In the genomic region with DNA sequence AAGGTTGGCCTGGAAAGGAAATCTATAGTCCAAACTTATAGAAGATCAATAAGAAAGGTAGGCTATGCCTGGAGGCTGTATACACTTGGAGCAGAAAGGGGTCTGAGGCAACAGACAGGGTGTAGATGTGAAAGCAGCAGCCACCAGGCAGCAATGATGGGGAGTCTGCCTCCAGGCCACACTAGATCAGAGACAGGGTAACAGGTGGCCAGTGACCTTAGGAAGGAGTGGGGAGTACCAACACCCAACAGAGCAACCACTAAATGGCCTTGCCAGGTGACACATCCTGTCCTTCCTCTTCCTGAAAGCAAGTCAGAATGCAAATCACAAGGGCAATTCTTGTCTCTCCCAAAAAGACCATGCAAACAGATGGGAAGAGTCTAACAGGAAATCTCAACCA, we compare ENCODE assay signal across 36 cellular contexts. TPM values are rescaled to one million over a fixed set of nuclear protein-coding genes. Genes with fewer than 3 reads are reported as not detected.
"Had no signal": no experiment of that assay in that cellular context is flagged by ENCODE, and none has a peak within 500 bp of the region (broad histone marks: within the 10 kb centered on the region; RNA-seq: fewer than 3 reads in every experiment).

No MANE protein-coding gene starts in this region.

- H3K27me3 Mint-ChIP-seq: activated B cell treated with CpG ODN at 0.5 μM for 24 hours; activated naive CD8-positive, alpha-beta T cell; activated naive CD8-positive, alpha-beta T cell treated with anti-CD3 and anti-CD28 coated beads, Interleukin-2, amount 50 U/mL, for 24 hours; central memory CD8-positive, alpha-beta T cell had no signal

- ATAC-seq: activated CD8-positive, alpha-beta memory T cell treated with anti-CD3 and anti-CD28 coated beads, Interleukin-2, amount 10 ng/mL, durations not matched to agents 7 days and 5 days; activated naive CD8-positive, alpha-beta T cell treated with anti-CD3 and anti-CD28 coated beads, Interleukin-2, amount 50 U/mL, for 24 hours had no signal

- H3K9ac ChIP-seq: KMS-11 had no signal

- H3K4me3 Mint-ChIP-seq: activated B cell treated with CpG ODN at 0.5 μM for 24 hours; activated CD4-positive, alpha-beta memory T cell treated with anti-CD3 and anti-CD28 coated beads, Interleukin-2, amount 10 ng/mL, durations not matched to agents 7 days and 5 days; activated CD8-positive, alpha-beta memory T cell treated with anti-CD3 and anti-CD28 coated beads, Interleukin-2, amount 10 ng/mL, durations not matched to agents 7 days and 5 days; activated naive CD4-positive, alpha-beta T cell treated with anti-CD3 and anti-CD28 coated beads, Interleukin-2, amount 10 ng/mL, durations not matched to agents 7 days and 5 days; activated naive CD8-positive, alpha-beta T cell; activated naive CD8-positive, alpha-beta T cell treated with anti-CD3 and anti-CD28 coated beads, Interleukin-2, amount 50 U/mL, for 24 hours; central memory CD8-positive, alpha-beta T cell had no signal

- H2AFZ ChIP-seq: PC-9 had no signal

- H3K27ac ChIP-seq: brain microvascular endothelial cell, KMS-11, PC-9, VCaP had no signal

- H3K27me3 ChIP-seq: brain microvascular endothelial cell had no signal

- DNase-seq: activated B cell treated with CpG ODN at 0.5 μM for 24 hours; activated CD4-positive, alpha-beta memory T cell treated with anti-CD3 and anti-CD28 coated beads, Interleukin-2, amount 10 ng/mL, durations not matched to agents 7 days and 5 days; activated CD4-positive, alpha-beta T cell treated with anti-CD3 and anti-CD28 coated beads for 4 hours; activated CD4-positive, alpha-beta T cell treated with anti-CD3 and anti-CD28 coated beads, Interleukin-2, amount 50 U/mL, for 1 hour; activated CD4-positive, CD25-positive, alpha-beta regulatory T cell treated with anti-CD3 and anti-CD28 coated beads, Interleukin-2, amount 50 U/mL, for 72 hours; activated CD8-positive, alpha-beta memory T cell treated with anti-CD3 and anti-CD28 coated beads for 24 hours; activated CD8-positive, alpha-beta memory T cell treated with anti-CD3 and anti-CD28 coated beads, Interleukin-2, amount 10 ng/mL, durations not matched to agents 7 days and 5 days; activated CD8-positive, alpha-beta memory T cell treated with anti-CD3 and anti-CD28 coated beads, Interleukin-2, amount 50 U/mL, for 48 hours; activated effector memory CD4-positive, alpha-beta T cell treated with Interleukin-2 at 50 U/mL for 16 hours; activated naive CD4-positive, alpha-beta T cell treated with anti-CD3 and anti-CD28 coated beads, Interleukin-2, amount 10 ng/mL, durations not matched to agents 7 days and 5 days; activated naive CD8-positive, alpha-beta T cell treated with anti-CD3 and anti-CD28 coated beads, Interleukin-2, amount 50 U/mL, for 24 hours; activated T-cell treated with anti-CD3 and anti-CD28 coated beads, Interleukin-2, amount 50 U/mL, for 48 hours; aorta; brain microvascular endothelial cell; NCI-H1105; NCI-H1417 treated with DMSO at 0.1 percent for 48 hours; NCI-H187 treated with DMSO at 0.1 percent for 48 hours; NCI-H2081; NCI-H2171 treated with DMSO at 0.1 percent for 48 hours; NCI-H2227 treated with DMSO at 0.1 percent for 48 hours; NCI-H446 treated with DMSO at 0.1 percent for 48 hours; NCI-H524; NCI-H69; NCI-H82; NK-92 treated with Interleukin-12 subunit alpha and Interleukin-12 subunit beta, amount 100 ng/mL, for 24 hours; PC-9; Right ventricle myocardium superior; SW 1271; T-helper 1 cell; T-helper 2 cell; T-helper 9 cell had no signal

- H3K9me3 Mint-ChIP-seq: activated B cell treated with CpG ODN at 0.5 μM for 24 hours; activated CD4-positive, alpha-beta memory T cell treated with anti-CD3 and anti-CD28 coated beads, Interleukin-2, amount 10 ng/mL, durations not matched to agents 7 days and 5 days; activated naive CD4-positive, alpha-beta T cell treated with anti-CD3 and anti-CD28 coated beads, Interleukin-2, amount 10 ng/mL, durations not matched to agents 7 days and 5 days; activated naive CD8-positive, alpha-beta T cell treated with anti-CD3 and anti-CD28 coated beads, Interleukin-2, amount 50 U/mL, for 24 hours; central memory CD8-positive, alpha-beta T cell had no signal

- H3K4me1 Mint-ChIP-seq: activated CD4-positive, alpha-beta memory T cell treated with anti-CD3 and anti-CD28 coated beads, Interleukin-2, amount 10 ng/mL, durations not matched to agents 7 days and 5 days; activated CD8-positive, alpha-beta memory T cell treated with anti-CD3 and anti-CD28 coated beads, Interleukin-2, amount 10 ng/mL, durations not matched to agents 7 days and 5 days; activated naive CD4-positive, alpha-beta T cell treated with anti-CD3 and anti-CD28 coated beads, Interleukin-2, amount 10 ng/mL, durations not matched to agents 7 days and 5 days; activated naive CD8-positive, alpha-beta T cell treated with anti-CD3 and anti-CD28 coated beads, Interleukin-2, amount 50 U/mL, for 24 hours; central memory CD8-positive, alpha-beta T cell had no signal

- H3K4me2 ChIP-seq: KMS-11, PC-9 had no signal

- H3K36me3 ChIP-seq: brain microvascular endothelial cell had no signal

- H3K4me3 ChIP-seq: PC-9 had no signal

- H3K36me3 Mint-ChIP-seq: activated CD8-positive, alpha-beta memory T cell treated with anti-CD3 and anti-CD28 coated beads, Interleukin-2, amount 10 ng/mL, durations not matched to agents 7 days and 5 days; activated naive CD4-positive, alpha-beta T cell treated with anti-CD3 and anti-CD28 coated beads, Interleukin-2, amount 10 ng/mL, durations not matched to agents 7 days and 5 days; activated naive CD8-positive, alpha-beta T cell had no signal

- H3K27ac Mint-ChIP-seq: activated B cell treated with CpG ODN at 0.5 μM for 24 hours; activated CD4-positive, alpha-beta memory T cell treated with anti-CD3 and anti-CD28 coated beads, Interleukin-2, amount 10 ng/mL, durations not matched to agents 7 days and 5 days; activated CD8-positive, alpha-beta memory T cell treated with anti-CD3 and anti-CD28 coated beads, Interleukin-2, amount 10 ng/mL, durations not matched to agents 7 days and 5 days; activated naive CD4-positive, alpha-beta T cell treated with anti-CD3 and anti-CD28 coated beads, Interleukin-2, amount 10 ng/mL, durations not matched to agents 7 days and 5 days; activated naive CD8-positive, alpha-beta T cell; activated naive CD8-positive, alpha-beta T cell treated with anti-CD3 and anti-CD28 coated beads, Interleukin-2, amount 50 U/mL, for 24 hours had no signal

RNA-seq across cellular contexts. Expression of gene NID2, which starts 46.4 kb away (rescaled TPM):
- total RNA-seq: activated B cell treated with CpG ODN at 0.5 μM for 24 hours, MCF 10A had no signal
